In the genomic region with DNA sequence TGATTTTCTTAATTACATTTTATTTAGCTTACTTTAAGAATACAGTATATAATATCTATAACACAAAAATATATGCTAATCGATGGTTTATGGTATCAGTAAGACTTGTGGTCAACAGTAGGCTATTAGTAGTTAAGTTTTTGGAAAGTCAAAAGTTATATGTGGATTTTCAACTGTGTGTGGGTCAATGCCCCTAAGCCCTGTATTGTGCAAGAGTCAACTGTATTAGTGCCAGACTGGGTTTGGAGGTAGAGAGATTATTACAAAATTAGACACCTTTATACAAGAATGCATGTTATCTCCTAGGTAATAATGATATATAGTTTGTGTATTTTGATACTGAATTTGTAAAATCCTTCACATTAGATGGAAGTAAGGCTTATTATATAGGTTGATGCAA, we compare ENCODE assay signal across 27 cellular contexts.
"Had no signal": no experiment of that assay in that cellular context is flagged by ENCODE, and none has a peak within 500 bp of the region (broad histone marks: within the 10 kb centered on the region; RNA-seq: fewer than 3 reads in every experiment).

No MANE protein-coding gene starts in this region.

- H3K27me3 ChIP-seq: colonic mucosa, esophagus squamous epithelium, gastrocnemius medialis, heart right ventricle had no signal

- H3K4me3 Mint-ChIP-seq: dendritic cell treated with granulocyte-macrophage colony-stimulating factor and Interleukin-4, amounts not matched to agents 40 ng/mL and 50 ng/mL, for 4 days; effector memory CD8-positive, alpha-beta T cell; endodermal cell; mesothelial cell of epicardium; naive B cell had no signal

- H3K9me3 ChIP-seq: colonic mucosa, esophagus squamous epithelium, gastrocnemius medialis, heart right ventricle, left ventricle myocardium inferior, lower lobe of right lung, mucosa of descending colon had no signal

- H3K27me3 Mint-ChIP-seq: dendritic cell treated with granulocyte-macrophage colony-stimulating factor and Interleukin-4, amounts not matched to agents 40 ng/mL and 50 ng/mL, for 4 days; effector memory CD8-positive, alpha-beta T cell; naive B cell had no signal

- H3K4me1 Mint-ChIP-seq: endodermal cell, mesothelial cell of epicardium, naive B cell had no signal

- FAIRE-seq: endometrium, islet of Langerhans, keratinocyte had no signal

- DNase-seq: colonic mucosa; cortex of kidney; effector CD8-positive, alpha-beta T cell; effector memory CD8-positive, alpha-beta T cell; endodermal cell; erythroblast; esophagus squamous epithelium; foreskin fibroblast; foreskin melanocyte; gastrocnemius medialis; glutamatergic neuron; head of caudate nucleus; heart right ventricle; hippocampal formation; left cardiac atrium; left ventricle myocardium inferior; lower lobe of right lung; mesenchymal stem cell; mucosa of descending colon; naive B cell had no signal

- H3K36me3 ChIP-seq: colonic mucosa, esophagus squamous epithelium, gastrocnemius medialis, heart right ventricle, left ventricle myocardium inferior, lower lobe of right lung had no signal

- H3K9me3 Mint-ChIP-seq: dendritic cell treated with granulocyte-macrophage colony-stimulating factor and Interleukin-4, amounts not matched to agents 40 ng/mL and 50 ng/mL, for 4 days had no signal

- H3K4me3 ChIP-seq: colonic mucosa, esophagus squamous epithelium, gastrocnemius medialis, heart right ventricle, left ventricle myocardium inferior, lower lobe of right lung, mucosa of descending colon had no signal

- H3K4me1 ChIP-seq: colonic mucosa, esophagus squamous epithelium, gastrocnemius medialis, heart right ventricle, left ventricle myocardium inferior, lower lobe of right lung had no signal

- H3K36me3 Mint-ChIP-seq: mesothelial cell of epicardium, naive B cell had no signal

- H3K27ac Mint-ChIP-seq: dendritic cell treated with granulocyte-macrophage colony-stimulating factor and Interleukin-4, amounts not matched to agents 40 ng/mL and 50 ng/mL, for 4 days; effector memory CD8-positive, alpha-beta T cell; endodermal cell; mesothelial cell of epicardium; naive B cell had no signal

- H3K27ac ChIP-seq: colonic mucosa, epithelial cell of prostate, esophagus squamous epithelium, gastrocnemius medialis, heart right ventricle, left ventricle myocardium inferior, lower lobe of right lung had no signal

- ATAC-seq: effector memory CD8-positive, alpha-beta T cell; esophagus mucosa; gastrocnemius medialis; heart right ventricle; left cardiac atrium; lower lobe of right lung; mucosa of descending colon had no signal
